1 cellular context compared by ENCODE assay signal in the genomic region with DNA sequence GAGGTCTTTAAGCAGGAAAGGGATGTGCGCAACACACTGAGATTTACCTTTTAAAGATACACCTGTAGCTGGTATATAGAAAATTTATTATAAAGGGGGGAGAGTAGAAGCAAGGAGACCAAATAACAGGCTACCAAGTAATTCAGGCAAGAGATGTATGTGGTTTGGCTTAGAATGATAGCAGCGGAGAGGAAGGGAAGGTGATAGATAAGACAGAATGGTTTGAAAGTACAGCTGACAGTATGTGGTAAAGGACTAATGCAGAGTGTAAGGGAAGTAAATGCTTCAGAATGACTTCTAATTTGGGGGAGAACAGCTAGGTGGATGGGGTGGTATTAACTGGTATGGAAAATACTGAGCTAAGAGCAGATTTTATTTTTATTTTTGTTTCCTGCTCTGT.
A peak's percentile ranks its signal among the peaks of the same experiment; 100 is the strongest.
TF ChIP-seq lines count a peak whose summit lies in the region.

No MANE protein-coding gene starts in this region.

TF ChIP-seq in K562, 482 proteins besides CTCF, POLR2A, EP300 and RAD21 (continued from another document):
- TF ChIP-seq, protein P1, sequence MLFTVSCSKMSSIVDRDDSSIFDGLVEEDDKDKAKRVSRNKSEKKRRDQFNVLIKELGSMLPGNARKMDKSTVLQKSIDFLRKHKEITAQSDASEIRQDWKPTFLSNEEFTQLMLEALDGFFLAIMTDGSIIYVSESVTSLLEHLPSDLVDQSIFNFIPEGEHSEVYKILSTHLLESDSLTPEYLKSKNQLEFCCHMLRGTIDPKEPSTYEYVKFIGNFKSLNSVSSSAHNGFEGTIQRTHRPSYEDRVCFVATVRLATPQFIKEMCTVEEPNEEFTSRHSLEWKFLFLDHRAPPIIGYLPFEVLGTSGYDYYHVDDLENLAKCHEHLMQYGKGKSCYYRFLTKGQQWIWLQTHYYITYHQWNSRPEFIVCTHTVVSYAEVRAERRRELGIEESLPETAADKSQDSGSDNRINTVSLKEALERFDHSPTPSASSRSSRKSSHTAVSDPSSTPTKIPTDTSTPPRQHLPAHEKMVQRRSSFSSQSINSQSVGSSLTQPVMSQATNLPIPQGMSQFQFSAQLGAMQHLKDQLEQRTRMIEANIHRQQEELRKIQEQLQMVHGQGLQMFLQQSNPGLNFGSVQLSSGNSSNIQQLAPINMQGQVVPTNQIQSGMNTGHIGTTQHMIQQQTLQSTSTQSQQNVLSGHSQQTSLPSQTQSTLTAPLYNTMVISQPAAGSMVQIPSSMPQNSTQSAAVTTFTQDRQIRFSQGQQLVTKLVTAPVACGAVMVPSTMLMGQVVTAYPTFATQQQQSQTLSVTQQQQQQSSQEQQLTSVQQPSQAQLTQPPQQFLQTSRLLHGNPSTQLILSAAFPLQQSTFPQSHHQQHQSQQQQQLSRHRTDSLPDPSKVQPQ (CRISPR knock-in tag; IDR thresholded peaks at IDR 0.05; ENCODE audit: borderline replicate concordance): no peak
- TF ChIP-seq CBFA2T2 (conservative IDR thresholded peaks at IDR 0.05) (peak; percentile 28; the same call in 1 of the 2 replicates), PURB (CRISPR knock-in tag; IDR thresholded peaks at IDR 0.05; ENCODE audit: low read depth) (no peak), MTA3 (IDR thresholded peaks at IDR 0.05; ENCODE audit: borderline replicate concordance) (no peak), TOE1 (IDR thresholded peaks at IDR 0.05; ENCODE audit: borderline replicate concordance) (no peak), TOE1 (CRISPR knock-in tag; IDR thresholded peaks at IDR 0.05; ENCODE audit: borderline replicate concordance, low read depth) (no peak), RUNX1 (IDR thresholded peaks at IDR 0.05; ENCODE audit: low read depth) (no peak), PHB (CRISPR knock-in tag; IDR thresholded peaks at IDR 0.05) (no peak), GABPA (tag; conservative IDR thresholded peaks at IDR 0.05; ENCODE audit: low read depth) (no peak), DPF2 (IDR thresholded peaks at IDR 0.05) (peak; percentile 34; the same call in 1 of the 2 replicates)
- TF ChIP-seq, protein P2, sequence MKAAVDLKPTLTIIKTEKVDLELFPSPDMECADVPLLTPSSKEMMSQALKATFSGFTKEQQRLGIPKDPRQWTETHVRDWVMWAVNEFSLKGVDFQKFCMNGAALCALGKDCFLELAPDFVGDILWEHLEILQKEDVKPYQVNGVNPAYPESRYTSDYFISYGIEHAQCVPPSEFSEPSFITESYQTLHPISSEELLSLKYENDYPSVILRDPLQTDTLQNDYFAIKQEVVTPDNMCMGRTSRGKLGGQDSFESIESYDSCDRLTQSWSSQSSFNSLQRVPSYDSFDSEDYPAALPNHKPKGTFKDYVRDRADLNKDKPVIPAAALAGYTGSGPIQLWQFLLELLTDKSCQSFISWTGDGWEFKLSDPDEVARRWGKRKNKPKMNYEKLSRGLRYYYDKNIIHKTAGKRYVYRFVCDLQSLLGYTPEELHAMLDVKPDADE (conservative IDR thresholded peaks at IDR 0.05; ENCODE audit: control insufficient read depth, low read depth, low read length): no peak
- TF ChIP-seq, protein P3, sequence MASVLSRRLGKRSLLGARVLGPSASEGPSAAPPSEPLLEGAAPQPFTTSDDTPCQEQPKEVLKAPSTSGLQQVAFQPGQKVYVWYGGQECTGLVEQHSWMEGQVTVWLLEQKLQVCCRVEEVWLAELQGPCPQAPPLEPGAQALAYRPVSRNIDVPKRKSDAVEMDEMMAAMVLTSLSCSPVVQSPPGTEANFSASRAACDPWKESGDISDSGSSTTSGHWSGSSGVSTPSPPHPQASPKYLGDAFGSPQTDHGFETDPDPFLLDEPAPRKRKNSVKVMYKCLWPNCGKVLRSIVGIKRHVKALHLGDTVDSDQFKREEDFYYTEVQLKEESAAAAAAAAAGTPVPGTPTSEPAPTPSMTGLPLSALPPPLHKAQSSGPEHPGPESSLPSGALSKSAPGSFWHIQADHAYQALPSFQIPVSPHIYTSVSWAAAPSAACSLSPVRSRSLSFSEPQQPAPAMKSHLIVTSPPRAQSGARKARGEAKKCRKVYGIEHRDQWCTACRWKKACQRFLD (CRISPR knock-in tag; IDR thresholded peaks at IDR 0.05): no peak
